10 cellular contexts compared by ENCODE assay signal in the genomic region with DNA sequence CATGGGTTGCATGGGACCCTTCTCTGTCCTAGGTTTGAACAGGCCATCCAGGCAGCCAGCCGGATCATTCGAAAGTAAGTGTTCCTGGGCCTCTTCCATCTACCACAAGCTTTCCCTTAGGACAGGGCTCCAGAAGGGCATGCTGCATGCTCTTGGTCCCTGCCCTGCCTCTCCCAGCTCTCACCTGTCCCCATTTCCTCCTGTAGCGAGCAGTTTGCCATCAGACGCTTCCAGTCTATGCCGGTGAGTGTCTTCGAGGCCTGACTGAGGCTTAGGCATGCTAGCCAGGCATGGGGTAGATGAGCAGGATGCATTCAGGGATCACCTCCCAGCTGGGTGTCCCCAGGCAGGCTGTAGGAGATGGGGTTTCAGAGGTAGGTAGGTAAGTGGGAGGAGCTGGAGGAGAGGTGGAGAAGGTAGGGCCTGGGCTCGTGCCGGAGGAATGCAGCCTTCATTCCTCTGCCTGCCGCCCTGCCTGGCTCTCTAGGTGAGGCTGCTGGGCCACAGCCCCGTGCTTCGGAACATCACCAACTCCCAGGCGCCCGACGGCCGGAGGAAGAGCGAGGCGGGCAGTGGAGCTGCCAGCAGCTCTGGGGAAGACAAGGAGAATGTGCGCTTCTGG. TPM values are rescaled to one million over a fixed set of nuclear protein-coding genes. Genes with fewer than 3 reads are reported as not detected.
DNase-seq lines count a peak whose midpoint lies in the region; ATAC-seq lines count a peak whose summit lies in the region.
"Had no signal": no experiment of that assay in that cellular context is flagged by ENCODE, and none has a peak within 500 bp of the region (broad histone marks: within the 10 kb centered on the region; RNA-seq: fewer than 3 reads in every experiment).

No MANE protein-coding gene starts in this region.

- H3K27me3 Mint-ChIP-seq in activated CD4-positive, alpha-beta T cell treated with anti-CD3 and anti-CD28 coated beads, Interleukin-2, amount 10 ng/mL, durations not matched to agents 7 days and 5 days = no peaks in the 10 kb centered on the region
- H3K27me3 Mint-ChIP-seq in activated CD4-positive, alpha-beta memory T cell treated with anti-CD3 and anti-CD28 coated beads, Interleukin-2, amount 10 ng/mL, durations not matched to agents 7 days and 5 days = no peaks in the 10 kb centered on the region

- POLR2A ChIA-PET in activated CD4-positive, alpha-beta T cell treated with anti-CD3 and anti-CD28 coated beads, Interleukin-2, amount 10 ng/mL, durations not matched to agents 7 days and 5 days (lab: Charles Lee) = no interaction called here
- POLR2A ChIA-PET in activated CD4-positive, alpha-beta memory T cell treated with anti-CD3 and anti-CD28 coated beads, Interleukin-2, amount 10 ng/mL, durations not matched to agents 7 days and 5 days (lab: Charles Lee) = interaction anchor here (1.8 to 2.4 kb wide), 2 partner anchors 13 to 14 kb away, joined by 6 to 9 read pairs; partner anchors contain the start of gene CENPB

- peak overlapping the region; percentile 92 for H3K27ac Mint-ChIP-seq in activated CD4-positive, alpha-beta T cell treated with anti-CD3 and anti-CD28 coated beads, Interleukin-2, amount 10 ng/mL, durations not matched to agents 7 days and 5 days
- peak overlapping the region; percentile 91 for H3K27ac Mint-ChIP-seq in activated CD4-positive, alpha-beta memory T cell treated with anti-CD3 and anti-CD28 coated beads, Interleukin-2, amount 10 ng/mL, durations not matched to agents 7 days and 5 days

- peaks cover 73% of the 10 kb centered on the region for H3K4me1 Mint-ChIP-seq in activated CD4-positive, alpha-beta T cell treated with anti-CD3 and anti-CD28 coated beads, Interleukin-2, amount 10 ng/mL, durations not matched to agents 7 days and 5 days
- peaks cover 72% of the 10 kb centered on the region for H3K4me1 Mint-ChIP-seq in activated CD4-positive, alpha-beta memory T cell treated with anti-CD3 and anti-CD28 coated beads, Interleukin-2, amount 10 ng/mL, durations not matched to agents 7 days and 5 days

- H3K9me3 Mint-ChIP-seq in activated CD4-positive, alpha-beta T cell treated with anti-CD3 and anti-CD28 coated beads, Interleukin-2, amount 10 ng/mL, durations not matched to agents 7 days and 5 days = no peaks in the 10 kb centered on the region
- H3K9me3 Mint-ChIP-seq in activated CD4-positive, alpha-beta memory T cell treated with anti-CD3 and anti-CD28 coated beads, Interleukin-2, amount 10 ng/mL, durations not matched to agents 7 days and 5 days = no peaks in the 10 kb centered on the region

- CTCF ChIA-PET in activated CD4-positive, alpha-beta T cell treated with anti-CD3 and anti-CD28 coated beads, Interleukin-2, amount 10 ng/mL, durations not matched to agents 7 days and 5 days (lab: Charles Lee) = interaction anchor here (0.7 to 8.3 kb wide), 8 partner anchors 9 to 54 kb away, joined by 3 to 94 read pairs (median 3); partner anchors contain the start of genes AP5S1 and CENPB
- CTCF ChIA-PET in activated CD4-positive, alpha-beta memory T cell treated with anti-CD3 and anti-CD28 coated beads, Interleukin-2, amount 10 ng/mL, durations not matched to agents 7 days and 5 days (lab: Charles Lee) = interaction anchor here (0.6 to 5.1 kb wide), 4 partner anchors 11 to 32 kb away, joined by 3 to 30 read pairs (median 6); partner anchors contain the start of gene AP5S1

- H3K36me3 Mint-ChIP-seq in activated CD4-positive, alpha-beta T cell treated with anti-CD3 and anti-CD28 coated beads, Interleukin-2, amount 10 ng/mL, durations not matched to agents 7 days and 5 days (ENCODE audit: low read depth) = peaks cover 90% of the 10 kb centered on the region
- H3K36me3 Mint-ChIP-seq in activated CD4-positive, alpha-beta memory T cell treated with anti-CD3 and anti-CD28 coated beads, Interleukin-2, amount 10 ng/mL, durations not matched to agents 7 days and 5 days (ENCODE audit: low read depth) = peaks cover 91% of the 10 kb centered on the region

- ATAC-seq in GM19395 (IDR thresholded peaks at IDR 0.05; ENCODE audit: unreplicated experiment) = no peak
- ATAC-seq in GM19463 (IDR thresholded peaks at IDR 0.05; ENCODE audit: unreplicated experiment) = no peak

- H3K4me3 Mint-ChIP-seq in activated CD4-positive, alpha-beta T cell treated with anti-CD3 and anti-CD28 coated beads, Interleukin-2, amount 10 ng/mL, durations not matched to agents 7 days and 5 days = peak overlapping the region; percentile 36
- peak overlapping the region; percentile 91 for H3K4me3 Mint-ChIP-seq in activated CD4-positive, alpha-beta memory T cell treated with anti-CD3 and anti-CD28 coated beads, Interleukin-2, amount 10 ng/mL, durations not matched to agents 7 days and 5 days

- H3K27ac ChIP-seq in substantia nigra (ENCODE audit: low read depth, low read length, poor library complexity, severe bottlenecking) = peak overlapping the region; percentile 64

- no peak for DNase-seq in activated CD4-positive, alpha-beta T cell treated with anti-CD3 and anti-CD28 coated beads, Interleukin-2, amount 10 ng/mL, durations not matched to agents 7 days and 5 days
- no peak for DNase-seq in activated CD4-positive, alpha-beta T cell treated with anti-CD3 and anti-CD28 coated beads, Interleukin-2, amount 50 U/mL, for 1 hour
- no peak for DNase-seq in activated CD4-positive, alpha-beta memory T cell treated with anti-CD3 and anti-CD28 coated beads, Interleukin-2, amount 10 ng/mL, durations not matched to agents 7 days and 5 days
- peak; percentile 62 for DNase-seq in iPS-NIHi7 (ENCODE audit: extremely low spot score)
- no peak for DNase-seq in substantia nigra (lab: John Stamatoyannopoulos, UW)
- no peak for DNase-seq in activated CD4-positive, CD25-positive, alpha-beta regulatory T cell treated with anti-CD3 and anti-CD28 coated beads, Interleukin-2, amount 50 U/mL, for 72 hours
- DNase-seq: activated CD4-positive, alpha-beta T cell treated with anti-CD3 and anti-CD28 coated beads, Interleukin-2, amount 50 U/mL, for 4 hours had no signal

RNA-seq across cellular contexts. Expression of gene CDC25B, which starts 4.3 kb away (rescaled TPM):
- 100 to 1,000 TPM; 403 to 429 TPM for total RNA-seq in activated CD4-positive, alpha-beta T cell treated with anti-CD3 and anti-CD28 coated beads, Interleukin-2, amount 10 ng/mL, durations not matched to agents 7 days and 5 days
- 100 to 1,000 TPM; 452 to 454 TPM for total RNA-seq in activated CD4-positive, alpha-beta memory T cell treated with anti-CD3 and anti-CD28 coated beads, Interleukin-2, amount 10 ng/mL, durations not matched to agents 7 days and 5 days

RNA-seq across cellular contexts. Expression of gene CENPB, which starts 13.8 kb away (rescaled TPM):
- 10 to 100 TPM; 77.8 to 85.6 TPM for total RNA-seq in activated CD4-positive, alpha-beta T cell treated with anti-CD3 and anti-CD28 coated beads, Interleukin-2, amount 10 ng/mL, durations not matched to agents 7 days and 5 days
- total RNA-seq in activated CD4-positive, alpha-beta memory T cell treated with anti-CD3 and anti-CD28 coated beads, Interleukin-2, amount 10 ng/mL, durations not matched to agents 7 days and 5 days = 10 to 100 TPM; 67.0 to 68.0 TPM

RNA-seq across cellular contexts. Expression of gene SPEF1, which starts 19.1 kb away (rescaled TPM):
- total RNA-seq in activated CD4-positive, alpha-beta T cell treated with anti-CD3 and anti-CD28 coated beads, Interleukin-2, amount 10 ng/mL, durations not matched to agents 7 days and 5 days = under 1 TPM; 0.17 to 0.21 TPM
- total RNA-seq in activated CD4-positive, alpha-beta memory T cell treated with anti-CD3 and anti-CD28 coated beads, Interleukin-2, amount 10 ng/mL, durations not matched to agents 7 days and 5 days = not detected
- total RNA-seq: RPMI7951 had no signal

RNA-seq across cellular contexts. Expression of gene AP5S1, which starts 20.0 kb away (rescaled TPM):
- 10 to 100 TPM; 16.6 to 18.2 TPM for total RNA-seq in activated CD4-positive, alpha-beta T cell treated with anti-CD3 and anti-CD28 coated beads, Interleukin-2, amount 10 ng/mL, durations not matched to agents 7 days and 5 days
- 10 to 100 TPM; 12.7 to 15.5 TPM for total RNA-seq in activated CD4-positive, alpha-beta memory T cell treated with anti-CD3 and anti-CD28 coated beads, Interleukin-2, amount 10 ng/mL, durations not matched to agents 7 days and 5 days

RNA-seq across cellular contexts. Expression of gene ADISSP, which starts 32.8 kb away (rescaled TPM):
- 10 to 100 TPM; 27.8 to 27.9 TPM for total RNA-seq in activated CD4-positive, alpha-beta T cell treated with anti-CD3 and anti-CD28 coated beads, Interleukin-2, amount 10 ng/mL, durations not matched to agents 7 days and 5 days
- 10 to 100 TPM; 20.7 to 23.4 TPM for total RNA-seq in activated CD4-positive, alpha-beta memory T cell treated with anti-CD3 and anti-CD28 coated beads, Interleukin-2, amount 10 ng/mL, durations not matched to agents 7 days and 5 days
